In the genomic region with DNA sequence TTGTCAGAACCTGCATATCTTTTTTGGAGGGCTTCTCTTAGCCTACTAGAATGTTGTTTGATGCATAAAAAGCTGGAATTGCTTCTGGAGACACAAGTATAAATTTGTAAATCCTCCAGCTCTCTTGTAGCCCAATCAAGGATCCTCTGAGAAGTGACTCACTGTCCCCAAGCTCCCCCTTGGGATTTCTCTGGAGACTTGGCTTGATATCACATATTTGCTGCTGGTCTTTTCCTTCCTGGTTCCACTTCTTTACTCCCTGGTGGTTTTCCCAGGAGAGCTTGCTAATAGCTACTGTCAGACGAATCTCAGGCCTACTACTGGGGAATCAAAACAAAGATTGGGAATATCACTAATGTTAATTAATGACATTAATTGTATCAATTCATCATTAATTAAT, we compare ENCODE assay signal across 22 cellular contexts.
"Had no signal": no experiment of that assay in that cellular context is flagged by ENCODE, and none has a peak within 500 bp of the region (broad histone marks: within the 10 kb centered on the region; RNA-seq: fewer than 3 reads in every experiment).

No MANE protein-coding gene starts in this region.

- DNase-seq: activated CD4-positive, alpha-beta T cell treated with anti-CD3 and anti-CD28 coated beads, Interleukin-2, amount 10 ng/mL, durations not matched to agents 24 days and 14 days; activated CD8-positive, alpha-beta T cell treated with anti-CD3 and anti-CD28 coated beads, Interleukin-2, amount 10 ng/mL, durations not matched to agents 7 days and 5 days; activated naive CD4-positive, alpha-beta T cell treated with anti-CD3 and anti-CD28 coated beads for 36 hours; activated T-cell treated with anti-CD3 and anti-CD28 coated beads, Interleukin-2, amount 50 U/mL, for 24 hours; body of pancreas; caudate nucleus; dorsolateral prefrontal cortex; foreskin fibroblast; glutamatergic neuron; hippocampal formation; islet precursor cell; nephron progenitor cell; nucleus accumbens; posterior cingulate gyrus; sigmoid colon; stimulated activated CD4-positive, alpha-beta T cell treated with anti-CD3 and anti-CD28 coated beads, Interleukin-1b, Interleukin-23, amount 100 ng/mL, for 48 hours; stimulated activated CD8-positive, alpha-beta memory T cell treated with anti-CD3 and anti-CD28 coated beads, Interleukin-4, amount 100 ng/mL, for 48 hours; stimulated activated naive CD4-positive, alpha-beta T cell treated with Interleukin-2 at 50 U/mL for 16 hours; thyroid gland had no signal

- H3K4me1 ChIP-seq: body of pancreas, sigmoid colon, thyroid gland had no signal

- H3K36me3 ChIP-seq: sigmoid colon, thyroid gland had no signal

- H3K4me1 Mint-ChIP-seq: activated CD4-positive, alpha-beta T cell treated with anti-CD3 and anti-CD28 coated beads, Interleukin-2, amount 10 ng/mL, durations not matched to agents 24 days and 14 days; nephron progenitor cell had no signal

- H3K27me3 ChIP-seq: body of pancreas, dorsolateral prefrontal cortex, sigmoid colon, thyroid gland had no signal

- H3K27ac ChIP-seq: body of pancreas, dorsolateral prefrontal cortex, epithelial cell of prostate, sigmoid colon, thyroid gland had no signal

- H3K27me3 Mint-ChIP-seq: activated CD4-positive, alpha-beta T cell treated with anti-CD3 and anti-CD28 coated beads, Interleukin-2, amount 10 ng/mL, durations not matched to agents 24 days and 14 days; activated T-cell treated with anti-CD3 and anti-CD28 coated beads, Interleukin-2, amount 50 U/mL, for 24 hours had no signal

- H3K4me3 Mint-ChIP-seq: activated CD4-positive, alpha-beta T cell treated with anti-CD3 and anti-CD28 coated beads, Interleukin-2, amount 10 ng/mL, durations not matched to agents 24 days and 14 days; activated CD8-positive, alpha-beta T cell treated with anti-CD3 and anti-CD28 coated beads, Interleukin-2, amount 10 ng/mL, durations not matched to agents 7 days and 5 days; activated naive CD4-positive, alpha-beta T cell treated with anti-CD3 and anti-CD28 coated beads for 36 hours; activated T-cell treated with anti-CD3 and anti-CD28 coated beads, Interleukin-2, amount 50 U/mL, for 24 hours; nephron progenitor cell had no signal

- H3K9me3 ChIP-seq: thyroid gland had no signal

- ATAC-seq: activated CD8-positive, alpha-beta T cell treated with anti-CD3 and anti-CD28 coated beads, Interleukin-2, amount 10 ng/mL, durations not matched to agents 7 days and 5 days; body of pancreas; left lobe of liver had no signal

- H3K27ac Mint-ChIP-seq: activated CD4-positive, alpha-beta T cell treated with anti-CD3 and anti-CD28 coated beads, Interleukin-2, amount 10 ng/mL, durations not matched to agents 24 days and 14 days; activated CD8-positive, alpha-beta T cell treated with anti-CD3 and anti-CD28 coated beads, Interleukin-2, amount 10 ng/mL, durations not matched to agents 7 days and 5 days; activated naive CD4-positive, alpha-beta T cell treated with anti-CD3 and anti-CD28 coated beads for 36 hours; activated T-cell treated with anti-CD3 and anti-CD28 coated beads, Interleukin-2, amount 50 U/mL, for 24 hours; activated T-helper 2 cell treated with anti-CD3 and anti-CD28 coated beads, Interferon-gamma antibody, Interleukin-2, Interleukin-4, amounts not matched to agents 10 μg/mL and 5 μg/mL and 100 μg/mL, durations not matched to agents 14 hours and 24 hours and 36 hours; nephron progenitor cell had no signal

- H3K4me3 ChIP-seq: body of pancreas, dorsolateral prefrontal cortex, sigmoid colon, thyroid gland had no signal
